Comparison of ENCODE assay signal across 17 cellular contexts in the genomic region with DNA sequence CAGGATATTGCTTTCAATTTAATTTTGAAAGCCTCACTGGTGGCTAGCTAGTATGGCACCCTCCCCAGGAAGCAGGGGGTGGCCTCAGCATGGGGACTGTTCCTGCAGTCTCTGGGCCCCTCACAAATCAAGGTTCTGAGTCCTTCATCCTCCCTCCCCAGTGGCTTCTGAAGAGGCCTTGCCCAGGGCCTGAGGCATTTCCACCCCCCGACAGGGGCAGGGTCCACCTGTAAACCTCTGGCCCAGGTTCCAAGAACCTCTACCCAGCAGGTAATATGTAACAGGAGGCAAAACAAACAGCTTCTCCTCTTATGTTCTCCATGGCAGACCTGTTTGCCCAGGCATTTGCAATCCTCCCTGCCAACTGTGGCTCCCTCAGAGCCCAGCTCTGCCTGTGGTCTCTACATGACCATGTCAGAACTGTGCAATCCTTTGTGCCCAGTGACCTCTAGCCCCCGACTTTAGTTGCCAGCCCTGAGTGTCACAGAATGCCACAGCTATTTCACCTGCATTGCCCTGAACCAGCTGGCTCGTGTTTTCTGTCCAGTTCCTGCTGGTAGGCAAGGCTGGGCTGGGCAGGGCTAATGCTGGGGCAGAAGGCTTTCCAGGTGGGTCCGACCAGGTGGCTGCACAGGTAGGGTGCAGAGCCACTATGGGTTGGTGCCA. TPM values are rescaled to one million over a fixed set of nuclear protein-coding genes. Genes with fewer than 3 reads are reported as not detected.
DNase-seq lines count a peak whose midpoint lies in the region; ATAC-seq, FAIRE-seq and TF ChIP-seq lines count a peak whose summit lies in the region.
"Had no signal": no experiment of that assay in that cellular context is flagged by ENCODE, and none has a peak within 500 bp of the region (broad histone marks: within the 10 kb centered on the region; RNA-seq: fewer than 3 reads in every experiment).

No MANE protein-coding gene starts in this region.

- peak; percentile 61 for DNase-seq in Calu3
- DNase-seq in NCI-H345 treated with DMSO at 0.1 percent for 48 hours (lab: John Stamatoyannopoulos, UW; ENCODE audit: unreplicated experiment), result peak; percentile 31
- DNase-seq in kidney, result peak; percentile 81
- DNase-seq in progenitor cell of endocrine pancreas (ENCODE audit: low spot score, unreplicated experiment), result no peak
- no peak for DNase-seq in anterior cingulate cortex (lab: John Stamatoyannopoulos, UW)
- no peak for DNase-seq in activated CD4-positive, alpha-beta T cell treated with anti-CD3 and anti-CD28 coated beads, Interleukin-2, amount 10 ng/mL, durations not matched to agents 24 days and 14 days
- DNase-seq in D721Med (ENCODE audit: insufficient read length, low spot score), result no peak
- DNase-seq: activated T-cell treated with anti-CD3 and anti-CD28 coated beads, Interleukin-2, amount 50 U/mL, for 72 hours; cortex of kidney; esophagus squamous epithelium; NCI-H524 had no signal

- no TSS peak for BruUV-seq in Calu3 (replicated peaks; lab: Mats Ljungman, UMichigan)

- no peaks in the 10 kb centered on the region for H3K9me3 ChIP-seq in kidney (ENCODE audit: control insufficient read depth in 1 of 2, low read length in 2 of 2)
- H3K9me3 ChIP-seq: adrenal gland, esophagus squamous epithelium had no signal

- H3K9me3 Mint-ChIP-seq in Calu3 (ENCODE audit: low read depth, unreplicated experiment) (no peaks in the 10 kb centered on the region), progenitor cell of endocrine pancreas (ENCODE audit: low read depth) (no peaks in the 10 kb centered on the region)
- H3K9me3 Mint-ChIP-seq in activated CD4-positive, alpha-beta T cell treated with anti-CD3 and anti-CD28 coated beads, Interleukin-2, amount 10 ng/mL, durations not matched to agents 24 days and 14 days, result no peaks in the 10 kb centered on the region
- H3K9me3 Mint-ChIP-seq: activated T-cell treated with anti-CD3 and anti-CD28 coated beads, Interleukin-2, amount 50 U/mL, for 72 hours; memory B cell; T-helper 1 cell treated with Interleukin-12 subunit alpha and Interleukin-12 subunit beta and Interleukin-4 antibody, amounts not matched to agents 30 μg/mL and 1 μg/mL, for 36 hours had no signal

- peak overlapping the region in 1 of 2 donors; percentile 16 for H3K9ac ChIP-seq in kidney (ENCODE audit: low read length in 2 of 2)

- CTCF ChIA-PET in Calu3 (lab: Charles Lee), result interaction anchor here (0.7 to 1.4 kb wide), 5 partner anchors 13 to 61 kb away, joined by 3 to 8 read pairs (median 3); partner anchors contain the start of genes ACSF2 and LRRC59

- peak overlapping the region; percentile 12 for H3K4me3 Mint-ChIP-seq in Calu3 (ENCODE audit: low read depth, unreplicated experiment)
- H3K4me3 Mint-ChIP-seq in progenitor cell of endocrine pancreas (ENCODE audit: low read depth), result no peak overlapping the region
- no peak overlapping the region for H3K4me3 Mint-ChIP-seq in activated CD4-positive, alpha-beta T cell treated with anti-CD3 and anti-CD28 coated beads, Interleukin-2, amount 10 ng/mL, durations not matched to agents 24 days and 14 days
- H3K4me3 Mint-ChIP-seq: activated T-cell treated with anti-CD3 and anti-CD28 coated beads, Interleukin-2, amount 50 U/mL, for 72 hours; memory B cell; T-helper 1 cell treated with Interleukin-12 subunit alpha and Interleukin-12 subunit beta and Interleukin-4 antibody, amounts not matched to agents 30 μg/mL and 1 μg/mL, for 36 hours had no signal

- TF ChIP-seq CTCF in Calu3 (IDR thresholded peaks at IDR 0.05; ENCODE audit: unreplicated experiment) (no peak), kidney (IDR thresholded peaks at IDR 0.05; ENCODE audit: borderline replicate concordance, extremely low read depth, insufficient read depth) (no peak), progenitor cell of endocrine pancreas (IDR thresholded peaks at IDR 0.05; ENCODE audit: unreplicated experiment) (no peak), D721Med (IDR thresholded peaks at IDR 0.05; ENCODE audit: insufficient read depth, missing control alignments) (no peak)

- intact Hi-C loops in Calu3 (cut with micrococcal nuclease; ENCODE audit: unreplicated experiment) (loop anchor here (2.0 to 5.0 kb wide), 3 partner anchors 14 to 43 kb away; partner anchors contain the start of genes ACSF2, LRRC59 and RSAD1), kidney (cut with DNase I) (no loop called here)
- intact Hi-C loops in activated CD4-positive, alpha-beta T cell treated with anti-CD3 and anti-CD28 coated beads, Interleukin-2, amount 10 ng/mL, durations not matched to agents 24 days and 14 days (cut with micrococcal nuclease), result no loop called here

- peaks cover 10 to 18% of the 10 kb centered on the region in 2 donors for H3K4me1 ChIP-seq in kidney (ENCODE audit: control insufficient read depth in 1 of 2, insufficient read depth in 1 of 2, low read depth in 1 of 2, low read length in 2 of 2)

- no peaks in the 10 kb centered on the region for H3K27me3 Mint-ChIP-seq in Calu3 (ENCODE audit: unreplicated experiment)
- no peaks in the 10 kb centered on the region for H3K27me3 Mint-ChIP-seq in progenitor cell of endocrine pancreas
- H3K27me3 Mint-ChIP-seq in activated CD4-positive, alpha-beta T cell treated with anti-CD3 and anti-CD28 coated beads, Interleukin-2, amount 10 ng/mL, durations not matched to agents 24 days and 14 days, result no peaks in the 10 kb centered on the region
- H3K27me3 Mint-ChIP-seq: memory B cell had no signal

- H3K27ac Mint-ChIP-seq in Calu3 (ENCODE audit: unreplicated experiment) (peak overlapping the region; percentile 20), progenitor cell of endocrine pancreas (peak overlapping the region; percentile 34)
- H3K27ac Mint-ChIP-seq in activated CD4-positive, alpha-beta T cell treated with anti-CD3 and anti-CD28 coated beads, Interleukin-2, amount 10 ng/mL, durations not matched to agents 24 days and 14 days, result no peak overlapping the region
- H3K27ac Mint-ChIP-seq: activated T-cell treated with anti-CD3 and anti-CD28 coated beads, Interleukin-2, amount 50 U/mL, for 72 hours; memory B cell; T-helper 1 cell treated with Interleukin-12 subunit alpha and Interleukin-12 subunit beta and Interleukin-4 antibody, amounts not matched to agents 30 μg/mL and 1 μg/mL, for 36 hours had no signal

- H3K36me3 Mint-ChIP-seq in Calu3 (ENCODE audit: insufficient read depth, unreplicated experiment), result peaks cover 38% of the 10 kb centered on the region
- peaks cover 2% of the 10 kb centered on the region for H3K36me3 Mint-ChIP-seq in progenitor cell of endocrine pancreas (ENCODE audit: insufficient read depth)
- H3K36me3 Mint-ChIP-seq in activated CD4-positive, alpha-beta T cell treated with anti-CD3 and anti-CD28 coated beads, Interleukin-2, amount 10 ng/mL, durations not matched to agents 24 days and 14 days (ENCODE audit: low read depth), result no peaks in the 10 kb centered on the region

- H3K27ac ChIP-seq in kidney (ENCODE audit: low read depth in 2 of 2, low read length in 2 of 2), result peak overlapping the region; percentile 49 to 68

- ATAC-seq in HG03139 (IDR thresholded peaks at IDR 0.05; ENCODE audit: unreplicated experiment), result no peak
- ATAC-seq: activated T-cell treated with anti-CD3 and anti-CD28 coated beads, Interleukin-2, amount 50 U/mL, for 72 hours had no signal

- FAIRE-seq in kidney (lab: Jason Lieb, UNC) (no peak), D721Med (lab: Jason Lieb, UNC) (no peak)
- FAIRE-seq: RCC 7860 had no signal

- H3K4me1 Mint-ChIP-seq in Calu3 (ENCODE audit: low read depth, unreplicated experiment) (peaks cover 45% of the 10 kb centered on the region), progenitor cell of endocrine pancreas (ENCODE audit: low read depth) (peaks cover 18% of the 10 kb centered on the region)
- H3K4me1 Mint-ChIP-seq in activated CD4-positive, alpha-beta T cell treated with anti-CD3 and anti-CD28 coated beads, Interleukin-2, amount 10 ng/mL, durations not matched to agents 24 days and 14 days, result no peaks in the 10 kb centered on the region

- H3K36me3 ChIP-seq in kidney (ENCODE audit: control insufficient read depth in 1 of 2, insufficient read depth in 2 of 2, low read length in 2 of 2), result peaks cover 0 to 3% of the 10 kb centered on the region in 2 donors
- H3K36me3 ChIP-seq: adrenal gland, esophagus squamous epithelium had no signal

- no peak overlapping the region for H3K4me3 ChIP-seq in kidney (ENCODE audit: low read length in 2 of 2)
- H3K4me3 ChIP-seq: adrenal gland, esophagus squamous epithelium had no signal

RNA-seq across cellular contexts. Expression of gene ACSF2, which starts 14.3 kb away (rescaled TPM):
- total RNA-seq in Calu3 (2022) (148 and 156 TPM in 2 replicates), kidney (44.4 TPM), progenitor cell of endocrine pancreas (69.7 and 72.6 TPM in 2 replicates)
- 404 TPM for polyA plus RNA-seq in kidney (ENCODE audit: insufficient read depth, low read depth, low replicate concordance)
- total RNA-seq in activated CD4-positive, alpha-beta T cell treated with anti-CD3 and anti-CD28 coated beads, Interleukin-2, amount 10 ng/mL, durations not matched to agents 24 days and 14 days, result 13.6 and 16.5 TPM in 2 replicates

RNA-seq across cellular contexts. Expression of gene CHAD, which starts 28.4 kb away (rescaled TPM):
- total RNA-seq in Calu3 (2022), result not detected in 2 replicates
- total RNA-seq in kidney, result 0.22 TPM
- 0.43 TPM for polyA plus RNA-seq in kidney (ENCODE audit: insufficient read depth, low read depth, low replicate concordance)
- total RNA-seq in progenitor cell of endocrine pancreas, result not detected in 2 replicates
- not detected in 2 replicates for total RNA-seq in activated CD4-positive, alpha-beta T cell treated with anti-CD3 and anti-CD28 coated beads, Interleukin-2, amount 10 ng/mL, durations not matched to agents 24 days and 14 days
- total RNA-seq: activated T-cell treated with anti-CD3 and anti-CD28 coated beads, Interleukin-2, amount 50 U/mL, for 72 hours; omental fat pad had no signal

RNA-seq across cellular contexts. Expression of gene RSAD1, which starts 38.4 kb away (rescaled TPM):
- total RNA-seq in Calu3 (2022), result 42.6 and 51.1 TPM in 2 replicates
- 38.9 TPM for total RNA-seq in kidney
- polyA plus RNA-seq in kidney (ENCODE audit: insufficient read depth, low read depth, low replicate concordance), result 39.9 TPM
- total RNA-seq in progenitor cell of endocrine pancreas, result 34.4 and 40.7 TPM in 2 replicates
- total RNA-seq in activated CD4-positive, alpha-beta T cell treated with anti-CD3 and anti-CD28 coated beads, Interleukin-2, amount 10 ng/mL, durations not matched to agents 24 days and 14 days, result 53.6 and 61.2 TPM in 2 replicates

RNA-seq across cellular contexts. Expression of gene LRRC59, which starts 43.0 kb away (rescaled TPM):
- total RNA-seq in Calu3 (2022) (205 and 212 TPM in 2 replicates), kidney (61.7 TPM), progenitor cell of endocrine pancreas (55.2 and 56.0 TPM in 2 replicates)
- polyA plus RNA-seq in kidney (ENCODE audit: insufficient read depth, low read depth, low replicate concordance), result 37.0 TPM
- 113 and 117 TPM in 2 replicates for total RNA-seq in activated CD4-positive, alpha-beta T cell treated with anti-CD3 and anti-CD28 coated beads, Interleukin-2, amount 10 ng/mL, durations not matched to agents 24 days and 14 days

Comparison
In these comparisons a context has a peak if more than half of its experiments do, and no peak if none do; other contexts are left out.
1. DNase-seq: peak in Calu3 (single experiment), NCI-H345 treated with DMSO at 0.1 percent for 48 hours (single experiment) and kidney (single experiment); none in progenitor cell of endocrine pancreas (single experiment), anterior cingulate cortex (0 of 58), activated CD4-positive, alpha-beta T cell treated with anti-CD3 and anti-CD28 coated beads, Interleukin-2, amount 10 ng/mL, durations not matched to agents 24 days and 14 days (single experiment) and D721Med (single experiment).